In genomic region chr9:86352440-86353106, GRCh38 we compare ENCODE assay signal across 8 cellular contexts. TPM values are rescaled to one million over a fixed set of nuclear protein-coding genes. Genes with fewer than 3 reads are reported as not detected.
DNase-seq lines count a peak whose midpoint lies in the region; ATAC-seq and TF ChIP-seq lines count a peak whose summit lies in the region.

No MANE protein-coding gene starts in this region.

- H3K4me3 ChIP-seq in kidney epithelial cell (ENCODE audit: low read depth, low read length) = peak overlapping the region; percentile 1

- peak; percentile 26 for DNase-seq in stimulated activated CD4-positive, alpha-beta T cell treated with anti-CD3 and anti-CD28 coated beads, Interleukin-2, amount 100 ng/mL, for 4 hours (ENCODE audit: low read depth)
- no peak for DNase-seq in stimulated activated CD4-positive, alpha-beta T cell treated with anti-CD3 and anti-CD28 coated beads, Interleukin-2, amount 100 ng/mL, for 48 hours
- no peak for DNase-seq in kidney epithelial cell (ENCODE audit: low read depth)
- no peak for DNase-seq in C1 segment of cervical spinal cord (lab: John Stamatoyannopoulos, UW)
- no peak for DNase-seq in anterior cingulate cortex (lab: John Stamatoyannopoulos, UW)
- no peak for DNase-seq in substantia nigra (lab: John Stamatoyannopoulos, UW)

- no peak overlapping the region for H3K27ac ChIP-seq in substantia nigra (ENCODE audit: low read depth, low read length, poor library complexity, severe bottlenecking)

- no peaks in the 10 kb centered on the region for H3K36me3 ChIP-seq in kidney epithelial cell (ENCODE audit: control insufficient read depth, insufficient read depth, low read length)

- TF ChIP-seq CTCF in kidney epithelial cell (IDR thresholded peaks at IDR 0.05; ENCODE audit: insufficient read depth, low read length, poor library complexity, severe bottlenecking) = no peak

- H3K27ac Mint-ChIP-seq in activated T-helper 17 cell treated with anti-CD3 and anti-CD28 coated beads, Interleukin-2, amount 50 U/mL, for 72 hours = peak overlapping the region; percentile 99

- no peaks in the 10 kb centered on the region for H3K27me3 ChIP-seq in kidney epithelial cell (ENCODE audit: control insufficient read depth, insufficient read depth, low read length)

- peak; percentile 42 for ATAC-seq in activated T-helper 17 cell treated with anti-CD3 and anti-CD28 coated beads, Interleukin-2, amount 50 U/mL, for 72 hours (replicated peaks)
- ATAC-seq in GM18868 (IDR thresholded peaks at IDR 0.05; ENCODE audit: unreplicated experiment) = no peak

- H3K36me3 Mint-ChIP-seq in activated T-helper 17 cell treated with anti-CD3 and anti-CD28 coated beads, Interleukin-2, amount 50 U/mL, for 72 hours (ENCODE audit: low read depth) = peaks cover 67% of the 10 kb centered on the region

- peaks cover 27% of the 10 kb centered on the region for H3K4me1 Mint-ChIP-seq in activated T-helper 17 cell treated with anti-CD3 and anti-CD28 coated beads, Interleukin-2, amount 50 U/mL, for 72 hours

- H3K27me3 Mint-ChIP-seq in activated T-helper 17 cell treated with anti-CD3 and anti-CD28 coated beads, Interleukin-2, amount 50 U/mL, for 72 hours = no peaks in the 10 kb centered on the region

- peak overlapping the region; percentile 95 for H3K4me3 Mint-ChIP-seq in activated T-helper 17 cell treated with anti-CD3 and anti-CD28 coated beads, Interleukin-2, amount 50 U/mL, for 72 hours

- no peaks in the 10 kb centered on the region for H3K9me3 Mint-ChIP-seq in activated T-helper 17 cell treated with anti-CD3 and anti-CD28 coated beads, Interleukin-2, amount 50 U/mL, for 72 hours

RNA-seq across cellular contexts. Expression of gene TUT7, which starts 1.6 kb away (rescaled TPM):
- 10 to 100 TPM; 42.7 to 79.0 TPM for total RNA-seq in activated T-helper 17 cell treated with anti-CD3 and anti-CD28 coated beads, Interleukin-2, amount 50 U/mL, for 72 hours
- 25.9 and 26.4 TPM in 2 replicates for total RNA-seq in kidney epithelial cell
